ENCODE assay signal across 16 cellular contexts in genomic region chr6:166970776-166971175, GRCh38. TPM values are rescaled to one million over a fixed set of nuclear protein-coding genes. Genes with fewer than 3 reads are reported as not detected.
DNase-seq lines count a peak whose midpoint lies in the region; ATAC-seq and TF ChIP-seq lines count a peak whose summit lies in the region.
"Had no signal": no experiment of that assay in that cellular context is flagged by ENCODE, and none has a peak within 500 bp of the region (broad histone marks: within the 10 kb centered on the region; RNA-seq: fewer than 3 reads in every experiment).

No MANE protein-coding gene starts in this region.

- peaks cover 16% of the 10 kb centered on the region for H3K9me3 Mint-ChIP-seq in activated naive CD4-positive, alpha-beta T cell treated with anti-CD3 and anti-CD28 coated beads, Interleukin-2, amount 10 ng/mL, durations not matched to agents 7 days and 5 days
- H3K9me3 Mint-ChIP-seq in T-cell: peaks cover 3 to 17% (median 4%) of the 10 kb centered on the region in 3 donors

- no peaks in the 10 kb centered on the region for H3K4me1 ChIP-seq in colonic mucosa

- no peaks in the 10 kb centered on the region for H3K36me3 ChIP-seq in colonic mucosa

- H3K27ac Mint-ChIP-seq in activated naive CD4-positive, alpha-beta T cell treated with anti-CD3 and anti-CD28 coated beads, Interleukin-2, amount 10 ng/mL, durations not matched to agents 7 days and 5 days: peak overlapping the region; percentile 89
- H3K27ac Mint-ChIP-seq in T-cell: peak overlapping the region; percentile 87 to 92
- H3K27ac Mint-ChIP-seq: HFFc6 had no signal

- CTCF ChIA-PET in activated naive CD4-positive, alpha-beta T cell treated with anti-CD3 and anti-CD28 coated beads, Interleukin-2, amount 10 ng/mL, durations not matched to agents 7 days and 5 days (lab: Charles Lee): interaction anchor here (1.2 to 1.4 kb wide), 2 partner anchors 19 to 20 kb away, joined by 3 to 5 read pairs; no protein-coding TSS in a partner anchor
- CTCF ChIA-PET in T-cell (lab: Charles Lee): no interaction called here

- TF ChIP-seq CTCF in colonic mucosa (IDR thresholded peaks at IDR 0.05): no peak

- no peak for DNase-seq in activated naive CD4-positive, alpha-beta T cell treated with anti-CD3 and anti-CD28 coated beads, Interleukin-2, amount 10 ng/mL, durations not matched to agents 7 days and 5 days
- no peak for DNase-seq in activated naive CD4-positive, alpha-beta T cell (lab: John Stamatoyannopoulos, UW)
- DNase-seq in T-cell: no peak
- peak; percentile 12 for DNase-seq in colonic mucosa
- no peak for DNase-seq in substantia nigra (lab: John Stamatoyannopoulos, UW)
- DNase-seq in LoVo (ENCODE audit: low spot score): no peak
- no peak for DNase-seq in CD1c-positive myeloid dendritic cell (ENCODE audit: extremely low spot score)
- DNase-seq: ACHN; CD8-positive, alpha-beta memory T cell; HCEC 1CT; HFFc6; IMR-90 had no signal

- H3K4me1 Mint-ChIP-seq in activated naive CD4-positive, alpha-beta T cell treated with anti-CD3 and anti-CD28 coated beads, Interleukin-2, amount 10 ng/mL, durations not matched to agents 7 days and 5 days: peaks cover 50% of the 10 kb centered on the region
- H3K4me1 Mint-ChIP-seq in T-cell: peaks cover 19 to 50% (median 44%) of the 10 kb centered on the region in 3 donors

- H3K4me3 ChIP-seq in colonic mucosa: no peak overlapping the region
- H3K4me3 ChIP-seq: GM12878 had no signal

- POLR2A ChIA-PET in T-cell (lab: Charles Lee): no interaction called here

- H3K9me3 ChIP-seq in colonic mucosa: no peaks in the 10 kb centered on the region

- H3K27me3 ChIP-seq in colonic mucosa: no peaks in the 10 kb centered on the region

- H3K9ac ChIP-seq in colonic mucosa (ENCODE audit: low read depth in 2 of 2, low read length in 2 of 2): no peak overlapping the region

- no peak overlapping the region for H3K4me3 Mint-ChIP-seq in activated naive CD4-positive, alpha-beta T cell treated with anti-CD3 and anti-CD28 coated beads, Interleukin-2, amount 10 ng/mL, durations not matched to agents 7 days and 5 days
- no peak overlapping the region for H3K4me3 Mint-ChIP-seq in T-cell
- H3K4me3 Mint-ChIP-seq: CD8-positive, alpha-beta memory T cell; HFFc6 had no signal

- ATAC-seq in T-cell (replicated peaks in 1 of 4): no peak
- no peak for ATAC-seq in HG02870 (IDR thresholded peaks at IDR 0.05; ENCODE audit: unreplicated experiment)
- ATAC-seq: GM12878 had no signal

- H3K36me3 Mint-ChIP-seq in activated naive CD4-positive, alpha-beta T cell treated with anti-CD3 and anti-CD28 coated beads, Interleukin-2, amount 10 ng/mL, durations not matched to agents 7 days and 5 days: peaks cover 63% of the 10 kb centered on the region
- peaks cover 26% of the 10 kb centered on the region for H3K36me3 Mint-ChIP-seq in T-cell

- H3K27me3 Mint-ChIP-seq in activated naive CD4-positive, alpha-beta T cell treated with anti-CD3 and anti-CD28 coated beads, Interleukin-2, amount 10 ng/mL, durations not matched to agents 7 days and 5 days: no peaks in the 10 kb centered on the region
- H3K27me3 Mint-ChIP-seq in T-cell: no peaks in the 10 kb centered on the region

- intact Hi-C loops in colonic mucosa (cut with DNase I): no loop called here

- H3K27ac ChIP-seq in colonic mucosa: no peak overlapping the region
- peak overlapping the region; percentile 30 for H3K27ac ChIP-seq in substantia nigra (ENCODE audit: low read depth, low read length, poor library complexity, severe bottlenecking)
- H3K27ac ChIP-seq: C4-2B, HL-60 had no signal

RNA-seq across cellular contexts. Expression of gene RNASET2, which starts 14.4 kb away (rescaled TPM):
- total RNA-seq in T-cell (100 to 1,000 TPM; 121 to 275 (median 252) TPM), colonic mucosa (100 to 1,000 TPM in 1 of 2 donors, 10 to 100 TPM in 1; 87.1 to 126 TPM)

RNA-seq across cellular contexts. Expression of gene CEP43, which starts 28.4 kb away (rescaled TPM):
- total RNA-seq in T-cell: 10 to 100 TPM; 12.3 to 15.9 (median 14.8) TPM
- 10 to 100 TPM; 17.3 to 23.8 TPM for total RNA-seq in colonic mucosa
